Comparison of ENCODE assay signal across 8 cellular contexts in the genomic region with DNA sequence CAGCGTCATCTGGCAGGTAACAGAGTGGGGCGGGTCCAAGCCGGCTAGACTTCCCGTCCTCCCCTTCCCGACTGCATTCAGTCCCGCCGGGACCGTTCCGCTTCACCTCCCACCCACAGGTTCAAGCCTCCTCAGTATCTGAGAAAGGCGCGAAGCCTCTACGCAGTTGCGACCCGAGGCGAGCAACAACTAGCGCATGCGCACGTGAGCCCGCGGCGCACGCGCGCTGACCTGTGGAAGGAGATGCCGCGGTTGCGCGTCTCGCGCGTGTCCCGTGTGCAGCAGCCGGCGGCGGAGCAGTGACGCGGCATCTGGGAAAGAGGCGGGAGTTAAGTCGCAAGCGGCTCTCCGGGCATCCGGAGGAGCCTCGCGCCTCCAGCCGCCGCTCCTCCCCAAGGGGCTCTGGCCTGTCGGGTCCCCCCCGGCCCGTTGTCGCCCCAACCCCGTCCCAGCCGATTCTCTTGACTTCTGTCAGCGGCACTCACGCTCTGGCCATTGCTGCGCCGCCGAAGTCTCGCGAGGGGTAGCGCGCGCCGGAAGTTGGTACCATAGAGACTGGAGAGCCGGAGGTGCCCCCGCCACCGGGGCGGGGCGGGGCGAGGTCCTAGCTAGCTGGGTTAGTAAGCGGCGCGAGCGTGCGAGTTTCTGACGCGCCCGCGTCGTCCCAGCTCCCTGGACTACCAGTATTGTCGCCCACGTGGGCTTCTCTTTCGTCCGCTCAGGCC. TPM values are rescaled to one million over a fixed set of nuclear protein-coding genes. Genes with fewer than 3 reads are reported as not detected.
DNase-seq lines count a peak whose midpoint lies in the region; ATAC-seq and TF ChIP-seq lines count a peak whose summit lies in the region.

Gene THAP7 (minus strand): TSS at position 518 of the 725 bp plus-strand sequence. CDS start 207 bp downstream, at position 311.

- no peaks in the 10 kb centered on the region for H3K27me3 Mint-ChIP-seq in T-helper 17 cell

- H3K4me3 ChIP-seq in left ventricle myocardium inferior (peak within 1 kb of the TSS; percentile 75), prostate gland (peak within 1 kb of the TSS; percentile 57 to 66)

- H3K27ac ChIP-seq in left ventricle myocardium inferior (replicated peaks) (peak within 1 kb of the TSS; percentile 99), prostate gland (peak within 1 kb of the TSS; percentile 96 to 97)

- H3K4me1 ChIP-seq in left ventricle myocardium inferior = peaks cover 49% of the 10 kb centered on the region
- H3K4me1 ChIP-seq in prostate gland (replicated peaks) = peaks cover 16% of the 10 kb centered on the region

- H3K4me1 Mint-ChIP-seq in T-helper 17 cell = peaks cover 24% of the 10 kb centered on the region

- TF ChIP-seq CTCF in left ventricle myocardium inferior (IDR thresholded peaks at IDR 0.05; ENCODE audit: borderline replicate concordance) (no peak), prostate gland (IDR thresholded peaks at IDR 0.05) (no peak)

- peak; percentile 68 for TF ChIP-seq POLR2A in prostate gland (IDR thresholded peaks at IDR 0.05)

- H3K27me3 ChIP-seq in left ventricle myocardium inferior (ENCODE audit: low read depth) (no peaks in the 10 kb centered on the region), prostate gland (replicated peaks; ENCODE audit: insufficient read depth) (no peaks in the 10 kb centered on the region)

- peak; percentile 82 for ATAC-seq in GM18502 (IDR thresholded peaks at IDR 0.05; ENCODE audit: poor library complexity, unreplicated experiment)
- peak; percentile 81 for ATAC-seq in HG02943 (IDR thresholded peaks at IDR 0.05; ENCODE audit: low read depth, unreplicated experiment)
- ATAC-seq in T-helper 17 cell = peak; percentile 90

- H3K36me3 ChIP-seq in left ventricle myocardium inferior (peaks cover 32% of the 10 kb centered on the region), prostate gland (peaks cover 0 to 11% of the 10 kb centered on the region in 2 donors)

- peak within 1 kb of the TSS; percentile 97 for H3K27ac Mint-ChIP-seq in T-helper 17 cell

- no peaks in the 10 kb centered on the region for H3K36me3 Mint-ChIP-seq in T-helper 17 cell (ENCODE audit: low read depth)

- H3K9me3 ChIP-seq in T-helper 17 cell (ENCODE audit: control insufficient read depth, low read length, poor library complexity, severe bottlenecking) (no peaks in the 10 kb centered on the region), left ventricle myocardium inferior (replicated peaks) (no peaks in the 10 kb centered on the region), prostate gland (no peaks in the 10 kb centered on the region)

- peak within 1 kb of the TSS; percentile 93 for H3K4me3 Mint-ChIP-seq in T-helper 17 cell

- DNase-seq in NCI-H187 (lab: John Stamatoyannopoulos, UW) (peak; percentile 82 to 87), T-helper 17 cell (peak; percentile 94 to 95 (median 95)), amygdala (lab: John Stamatoyannopoulos, UW) (peak; percentile 71 to 99 (median 94)), left ventricle myocardium inferior (peak; percentile 98), prostate gland (ENCODE audit: low spot score) (peak; percentile 95), ureter (ENCODE audit: low spot score) (peak; percentile 97)

- 1% methylated on average over 73 of the region's 83 CpGs for WGBS in prostate gland

- intact Hi-C loops in left ventricle myocardium inferior (cut with micrococcal nuclease) = no loop called here
- intact Hi-C loops in prostate gland (cut with DNase I) = loop anchor here (5.0 kb wide), 1 partner anchor 84 kb away; the partner anchor contains the start of gene CRKL

RNA-seq across cellular contexts. Expression of gene THAP7, which starts in this region (rescaled TPM):
- total RNA-seq in T-helper 17 cell = 10 to 100 TPM; 41.5 to 55.6 TPM
- 17.8 TPM for total RNA-seq in left ventricle myocardium inferior
- total RNA-seq in prostate gland = 10 to 100 TPM; 77.7 to 83.1 TPM
- 25.8 TPM for total RNA-seq in ureter

Comparison
In these comparisons a context has a peak if more than half of its experiments do, and no peak if none do; other contexts are left out.
1. Peak in every context shown above with its lines: DNase-seq, ATAC-seq, H3K4me3 ChIP-seq and H3K27ac ChIP-seq.